Comparison of ENCODE assay signal across 1 cellular context in the genomic region with DNA sequence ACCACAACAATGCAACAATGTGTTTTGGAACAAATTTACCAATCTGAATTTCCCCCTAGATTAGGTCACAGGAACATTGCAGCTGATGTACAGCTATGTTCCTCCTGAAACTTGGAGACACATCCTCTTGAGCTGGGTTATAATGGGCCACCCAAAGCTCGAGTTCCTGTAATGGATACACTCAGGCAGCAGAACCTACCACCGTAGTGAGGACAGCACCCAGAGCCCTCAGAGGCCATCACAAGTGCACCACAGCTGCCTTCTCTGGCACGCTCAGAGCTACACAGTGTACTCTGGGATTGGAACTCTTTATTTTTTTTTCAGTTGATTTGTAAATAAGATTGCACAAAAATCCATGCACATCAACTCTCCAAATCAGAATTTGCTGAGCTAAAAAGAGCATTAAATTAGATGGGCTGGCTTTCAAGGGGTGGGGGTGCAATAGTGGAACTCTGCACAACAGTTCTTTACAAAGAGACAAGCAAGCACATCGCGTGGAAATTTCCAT.
TF ChIP-seq lines count a peak whose summit lies in the region.

No MANE protein-coding gene starts in this region.

TF ChIP-seq in WTC11, 78 proteins besides CTCF, POLR2A, EP300 and RAD21 (continued from another document):
- TF ChIP-seq, protein P1, sequence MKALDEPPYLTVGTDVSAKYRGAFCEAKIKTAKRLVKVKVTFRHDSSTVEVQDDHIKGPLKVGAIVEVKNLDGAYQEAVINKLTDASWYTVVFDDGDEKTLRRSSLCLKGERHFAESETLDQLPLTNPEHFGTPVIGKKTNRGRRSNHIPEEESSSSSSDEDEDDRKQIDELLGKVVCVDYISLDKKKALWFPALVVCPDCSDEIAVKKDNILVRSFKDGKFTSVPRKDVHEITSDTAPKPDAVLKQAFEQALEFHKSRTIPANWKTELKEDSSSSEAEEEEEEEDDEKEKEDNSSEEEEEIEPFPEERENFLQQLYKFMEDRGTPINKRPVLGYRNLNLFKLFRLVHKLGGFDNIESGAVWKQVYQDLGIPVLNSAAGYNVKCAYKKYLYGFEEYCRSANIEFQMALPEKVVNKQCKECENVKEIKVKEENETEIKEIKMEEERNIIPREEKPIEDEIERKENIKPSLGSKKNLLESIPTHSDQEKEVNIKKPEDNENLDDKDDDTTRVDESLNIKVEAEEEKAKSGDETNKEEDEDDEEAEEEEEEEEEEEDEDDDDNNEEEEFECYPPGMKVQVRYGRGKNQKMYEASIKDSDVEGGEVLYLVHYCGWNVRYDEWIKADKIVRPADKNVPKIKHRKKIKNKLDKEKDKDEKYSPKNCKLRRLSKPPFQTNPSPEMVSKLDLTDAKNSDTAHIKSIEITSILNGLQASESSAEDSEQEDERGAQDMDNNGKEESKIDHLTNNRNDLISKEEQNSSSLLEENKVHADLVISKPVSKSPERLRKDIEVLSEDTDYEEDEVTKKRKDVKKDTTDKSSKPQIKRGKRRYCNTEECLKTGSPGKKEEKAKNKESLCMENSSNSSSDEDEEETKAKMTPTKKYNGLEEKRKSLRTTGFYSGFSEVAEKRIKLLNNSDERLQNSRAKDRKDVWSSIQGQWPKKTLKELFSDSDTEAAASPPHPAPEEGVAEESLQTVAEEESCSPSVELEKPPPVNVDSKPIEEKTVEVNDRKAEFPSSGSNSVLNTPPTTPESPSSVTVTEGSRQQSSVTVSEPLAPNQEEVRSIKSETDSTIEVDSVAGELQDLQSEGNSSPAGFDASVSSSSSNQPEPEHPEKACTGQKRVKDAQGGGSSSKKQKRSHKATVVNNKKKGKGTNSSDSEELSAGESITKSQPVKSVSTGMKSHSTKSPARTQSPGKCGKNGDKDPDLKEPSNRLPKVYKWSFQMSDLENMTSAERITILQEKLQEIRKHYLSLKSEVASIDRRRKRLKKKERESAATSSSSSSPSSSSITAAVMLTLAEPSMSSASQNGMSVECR (CRISPR knock-in tag; IDR thresholded peaks at IDR 0.05; ENCODE audit: borderline replicate concordance) = no peak
- TF ChIP-seq, protein P2, sequence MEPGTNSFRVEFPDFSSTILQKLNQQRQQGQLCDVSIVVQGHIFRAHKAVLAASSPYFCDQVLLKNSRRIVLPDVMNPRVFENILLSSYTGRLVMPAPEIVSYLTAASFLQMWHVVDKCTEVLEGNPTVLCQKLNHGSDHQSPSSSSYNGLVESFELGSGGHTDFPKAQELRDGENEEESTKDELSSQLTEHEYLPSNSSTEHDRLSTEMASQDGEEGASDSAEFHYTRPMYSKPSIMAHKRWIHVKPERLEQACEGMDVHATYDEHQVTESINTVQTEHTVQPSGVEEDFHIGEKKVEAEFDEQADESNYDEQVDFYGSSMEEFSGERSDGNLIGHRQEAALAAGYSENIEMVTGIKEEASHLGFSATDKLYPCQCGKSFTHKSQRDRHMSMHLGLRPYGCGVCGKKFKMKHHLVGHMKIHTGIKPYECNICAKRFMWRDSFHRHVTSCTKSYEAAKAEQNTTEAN (CRISPR knock-in tag; IDR thresholded peaks at IDR 0.05) = no peak
- TF ChIP-seq SMAD3 (CRISPR knock-in tag; IDR thresholded peaks at IDR 0.05; ENCODE audit: borderline replicate concordance) (no peak), JUN (CRISPR knock-in tag; IDR thresholded peaks at IDR 0.05) (no peak)
TF ChIP-seq in WTC11: peak in this region for 0.
